ENCODE assay signal across 10 cellular contexts in genomic region chr7:77002678-77003233, GRCh38. TPM values are rescaled to one million over a fixed set of nuclear protein-coding genes. Genes with fewer than 3 reads are reported as not detected.
A peak's percentile ranks its signal among the peaks of the same experiment; 100 is the strongest.
DNase-seq lines count a peak whose midpoint lies in the region; FAIRE-seq and TF ChIP-seq lines count a peak whose summit lies in the region.
"Not testable (repeated sequence)": the region's sequence is repeated elsewhere in the genome, so short reads cannot be mapped to it uniquely, and the experiment has no call there.
"Had no signal": no experiment of that assay in that cellular context is flagged by ENCODE, and none has a peak within 500 bp of the region (broad histone marks: within the 10 kb centered on the region; RNA-seq: fewer than 3 reads in every experiment).

No MANE protein-coding gene starts in this region.

- not testable (repeated sequence) for H3K9me3 Mint-ChIP-seq in neural crest cell

- peak overlapping the region; percentile 69 for H3K27ac ChIP-seq in PC-9
- not testable (repeated sequence) for H3K27ac ChIP-seq in kidney (ENCODE audit: low read depth in 2 of 2, low read length in 2 of 2)

- DNase-seq in D721Med (ENCODE audit: insufficient read length, low spot score): peak; percentile 0
- DNase-seq in PC-9; neural crest cell (ENCODE audit: low read depth, low spot score): not testable (repeated sequence)
- DNase-seq in activated CD8-positive, alpha-beta memory T cell treated with anti-CD3 and anti-CD28 coated beads for 24 hours: peak; percentile 42
- DNase-seq in cerebellar cortex (ENCODE audit: low spot score): peak; percentile 84
- peak; percentile 64 for DNase-seq in kidney
- peak; percentile 24 for DNase-seq in superior temporal gyrus (ENCODE audit: extremely low spot score)

- not testable (repeated sequence) for H3K9me2 ChIP-seq in PC-9 (ENCODE audit: insufficient read depth)

- H3K27ac Mint-ChIP-seq in neural crest cell (ENCODE audit: unreplicated experiment): peak overlapping the region; percentile 84

- H3K9me3 ChIP-seq in PC-9 (ENCODE audit: insufficient read depth, low read depth); kidney (ENCODE audit: control insufficient read depth in 1 of 2, low read length in 2 of 2): not testable (repeated sequence)

- H4K20me1 ChIP-seq in PC-9 (ENCODE audit: insufficient read depth): not testable (repeated sequence)

- POLR2A ChIA-PET in PC-9 (lab: Charles Lee; ENCODE audit: unreplicated experiment): not testable (repeated sequence)

- not testable (repeated sequence) for H3K27me3 ChIP-seq in PC-9 (ENCODE audit: insufficient read depth, low read depth)

- CTCF ChIA-PET in PC-9 (lab: Charles Lee): interaction anchor here (0.6 kb wide), 1 partner anchor 207 kb away, joined by 3 read pairs; no protein-coding TSS in a partner anchor

- H3K4me3 Mint-ChIP-seq in neural crest cell: not testable (repeated sequence)

- H3K9ac ChIP-seq in kidney (ENCODE audit: low read length in 2 of 2): not testable (repeated sequence)

- TF ChIP-seq CTCF in D721Med (IDR thresholded peaks at IDR 0.05; ENCODE audit: insufficient read depth, missing control alignments); PC-9 (conservative IDR thresholded peaks at IDR 0.05); kidney (IDR thresholded peaks at IDR 0.05; ENCODE audit: borderline replicate concordance, extremely low read depth, insufficient read depth); neural crest cell (conservative IDR thresholded peaks at IDR 0.05): not testable (repeated sequence)

- H3K27me3 Mint-ChIP-seq in neural crest cell (ENCODE audit: low read depth): not testable (repeated sequence)

- not testable (repeated sequence) for FAIRE-seq in D721Med (lab: Jason Lieb, UNC); kidney (lab: Jason Lieb, UNC)

- H3K4me2 ChIP-seq in PC-9: peak overlapping the region; percentile 63

- not testable (repeated sequence) for H3F3A ChIP-seq in PC-9 (ENCODE audit: insufficient read depth, low read depth)

- H3K36me3 Mint-ChIP-seq in neural crest cell (ENCODE audit: low read depth): not testable (repeated sequence)

- not testable (repeated sequence) for BruUV-seq in PC-9 (replicated peaks; lab: Mats Ljungman, UMichigan)

- H3K4me3 ChIP-seq in PC-9; kidney (ENCODE audit: low read length in 2 of 2): not testable (repeated sequence)

- not testable (repeated sequence) for H3K79me2 ChIP-seq in PC-9 (ENCODE audit: low read depth)

- not testable (repeated sequence) for H3K4me1 Mint-ChIP-seq in neural crest cell

- H2AFZ ChIP-seq in PC-9: not testable (repeated sequence)

- intact Hi-C loops in PC-9 (cut with micrococcal nuclease; ENCODE audit: unreplicated experiment); kidney (cut with DNase I): not testable (repeated sequence)

- H3K4me1 ChIP-seq in PC-9 (replicated peaks; ENCODE audit: insufficient read depth): peaks cover 41% of the 10 kb centered on the region
- not testable (repeated sequence) for H3K4me1 ChIP-seq in kidney (ENCODE audit: control insufficient read depth in 1 of 2, insufficient read depth in 1 of 2, low read depth in 1 of 2, low read length in 2 of 2)

- not testable (repeated sequence) for H3K36me3 ChIP-seq in PC-9 (ENCODE audit: low read depth); kidney (ENCODE audit: control insufficient read depth in 1 of 2, insufficient read depth in 2 of 2, low read length in 2 of 2)

RNA-seq across cellular contexts. Expression of gene SPDYE17, which starts 29.4 kb away (rescaled TPM):
- total RNA-seq in PC-9 (2021) (not detected in 2 replicates), kidney (not detected), neural crest cell (not detected in 2 replicates)
- polyA plus RNA-seq in kidney (ENCODE audit: insufficient read depth, low read depth, low replicate concordance): not detected
- total RNA-seq: A172; CD4-positive, alpha-beta memory T cell; HT-29 had no signal
- polyA plus RNA-seq: CD4-positive, alpha-beta memory T cell had no signal

RNA-seq across cellular contexts. Expression of gene SPDYE18, which starts 59.6 kb away (rescaled TPM):
- total RNA-seq in PC-9 (2021) (0.44 TPM in 1 of 2 replicates, not detected in the other), kidney (1.8 TPM), neural crest cell (0.30 TPM in 1 of 2 replicates, not detected in the other)
- not detected for polyA plus RNA-seq in kidney (ENCODE audit: insufficient read depth, low read depth, low replicate concordance)
- total RNA-seq: A172, HT-29 had no signal
- polyA plus RNA-seq: CD4-positive, alpha-beta memory T cell had no signal
